In genomic region chr6:162917506-162917905, GRCh38 we compare ENCODE assay signal across 30 cellular contexts.
DNase-seq lines count a peak whose midpoint lies in the region; TF ChIP-seq lines count a peak whose summit lies in the region.
"Had no signal": no experiment of that assay in that cellular context is flagged by ENCODE, and none has a peak within 500 bp of the region (broad histone marks: within the 10 kb centered on the region; RNA-seq: fewer than 3 reads in every experiment).

No MANE protein-coding gene starts in this region.

- peak overlapping the region; percentile 25; the same call in 1 of the 2 replicates for H3K27ac Mint-ChIP-seq in HFFc6
- H3K27ac Mint-ChIP-seq: activated CD4-positive, alpha-beta T cell treated with anti-CD3 and anti-CD28 coated beads for 36 hours; immature natural killer cell; naive B cell had no signal

- H3K36me3 Mint-ChIP-seq in HFFc6 (ENCODE audit: low read depth): no peaks in the 10 kb centered on the region
- H3K36me3 Mint-ChIP-seq: immature natural killer cell, naive B cell had no signal

- TF ChIP-seq CTCF in AG09309 (IDR thresholded peaks at IDR 0.05; ENCODE audit: control insufficient read depth, insufficient read depth, low read depth, low read length, missing control alignments) (no peak), HFFc6 (IDR thresholded peaks at IDR 0.05) (no peak), brain microvascular endothelial cell (IDR thresholded peaks at IDR 0.05; ENCODE audit: low read depth, low read length, missing control alignments) (no peak)

- H3K27me3 ChIP-seq in brain microvascular endothelial cell (replicated peaks): no peaks in the 10 kb centered on the region
- H3K27me3 ChIP-seq: BE2C, body of pancreas, colonic mucosa, left lung, tibial artery had no signal

- H3K27ac ChIP-seq in brain microvascular endothelial cell: no peak overlapping the region
- H3K27ac ChIP-seq: body of pancreas, colonic mucosa, left lung, tibial artery had no signal

- H3K4me1 Mint-ChIP-seq in HFFc6 (ENCODE audit: low read depth): peaks cover 25% of the 10 kb centered on the region
- H3K4me1 Mint-ChIP-seq: activated CD4-positive, alpha-beta T cell treated with anti-CD3 and anti-CD28 coated beads for 36 hours; immature natural killer cell; naive B cell had no signal

- no peaks in the 10 kb centered on the region for H3K36me3 ChIP-seq in brain microvascular endothelial cell (replicated peaks)
- H3K36me3 ChIP-seq: BE2C, colonic mucosa, left lung, tibial artery had no signal

- peak; percentile 13 for DNase-seq in AG09309 (ENCODE audit: low read depth)
- peak; percentile 38 for DNase-seq in HFFc6
- DNase-seq in brain microvascular endothelial cell: peak; percentile 37
- peak; percentile 10 for DNase-seq in iris pigment epithelial cell (ENCODE audit: low read depth)
- DNase-seq in islet precursor cell: no peak
- no peak for DNase-seq in stimulated activated CD4-positive, alpha-beta T cell treated with anti-CD3 and anti-CD28 coated beads, Interleukin-2, amount 100 ng/mL, for 48 hours
- DNase-seq in RPMI8226: no peak
- no peak for DNase-seq in OCI-M2 (lab: John Stamatoyannopoulos, UW; ENCODE audit: unreplicated experiment)
- DNase-seq: activated CD4-positive, alpha-beta T cell treated with anti-CD3 and anti-CD28 coated beads for 36 hours; activated gamma-delta T cell; activated T-cell treated with anti-CD3 and anti-CD28 coated beads, Interleukin-2, amount 50 U/mL, for 1 hour; BE2C; body of pancreas; colonic mucosa; COR-L47; effector memory CD4-positive, alpha-beta T cell; erythroblast; GOT3; immature natural killer cell; left lung; naive B cell; NCI-H1105; NCI-H187 treated with DMSO at 0.1 percent for 48 hours; NCI-H524 treated with DMSO at 0.1 percent for 48 hours; occipital lobe; PC-3; Right ventricle myocardium superior; small intestine; stimulated activated CD4-positive, alpha-beta T cell treated with anti-CD3 and anti-CD28 coated beads, Interleukin-1b, Interleukin-23, amount 100 ng/mL, for 48 hours; tibial artery had no signal

- H3K27me3 Mint-ChIP-seq in HFFc6 (ENCODE audit: insufficient read depth): no peaks in the 10 kb centered on the region
- H3K27me3 Mint-ChIP-seq: naive B cell had no signal

- no peak overlapping the region for H3K4me3 ChIP-seq in AG09309 (ENCODE audit: control insufficient read depth, low read depth, low read length)
- no peak overlapping the region for H3K4me3 ChIP-seq in brain microvascular endothelial cell (ENCODE audit: low read depth, low read length)
- H3K4me3 ChIP-seq: body of pancreas, colonic mucosa, left lung, tibial artery had no signal

- in situ Hi-C loops in brain microvascular endothelial cell (cut with HindIII; ENCODE audit: low pct_ligation_motif_present, low sequenced_read_pairs): no loop called here

- no peak overlapping the region for H3K4me3 Mint-ChIP-seq in HFFc6
- H3K4me3 Mint-ChIP-seq: activated CD4-positive, alpha-beta T cell treated with anti-CD3 and anti-CD28 coated beads for 36 hours; immature natural killer cell; naive B cell had no signal

- no peaks in the 10 kb centered on the region for H3K9me3 Mint-ChIP-seq in HFFc6

Comparison
In these comparisons a context has a peak if more than half of its experiments do, and no peak if none do; other contexts are left out.
1. DNase-seq: peak in AG09309 (single experiment), HFFc6 (single experiment), brain microvascular endothelial cell (single experiment) and iris pigment epithelial cell (single experiment); none in islet precursor cell (single experiment), stimulated activated CD4-positive, alpha-beta T cell treated with anti-CD3 and anti-CD28 coated beads, Interleukin-2, amount 100 ng/mL, for 48 hours (0 of 2), RPMI8226 (single experiment) and OCI-M2 (single experiment).